ENCODE assay signal across 1 cellular context in the genomic region with DNA sequence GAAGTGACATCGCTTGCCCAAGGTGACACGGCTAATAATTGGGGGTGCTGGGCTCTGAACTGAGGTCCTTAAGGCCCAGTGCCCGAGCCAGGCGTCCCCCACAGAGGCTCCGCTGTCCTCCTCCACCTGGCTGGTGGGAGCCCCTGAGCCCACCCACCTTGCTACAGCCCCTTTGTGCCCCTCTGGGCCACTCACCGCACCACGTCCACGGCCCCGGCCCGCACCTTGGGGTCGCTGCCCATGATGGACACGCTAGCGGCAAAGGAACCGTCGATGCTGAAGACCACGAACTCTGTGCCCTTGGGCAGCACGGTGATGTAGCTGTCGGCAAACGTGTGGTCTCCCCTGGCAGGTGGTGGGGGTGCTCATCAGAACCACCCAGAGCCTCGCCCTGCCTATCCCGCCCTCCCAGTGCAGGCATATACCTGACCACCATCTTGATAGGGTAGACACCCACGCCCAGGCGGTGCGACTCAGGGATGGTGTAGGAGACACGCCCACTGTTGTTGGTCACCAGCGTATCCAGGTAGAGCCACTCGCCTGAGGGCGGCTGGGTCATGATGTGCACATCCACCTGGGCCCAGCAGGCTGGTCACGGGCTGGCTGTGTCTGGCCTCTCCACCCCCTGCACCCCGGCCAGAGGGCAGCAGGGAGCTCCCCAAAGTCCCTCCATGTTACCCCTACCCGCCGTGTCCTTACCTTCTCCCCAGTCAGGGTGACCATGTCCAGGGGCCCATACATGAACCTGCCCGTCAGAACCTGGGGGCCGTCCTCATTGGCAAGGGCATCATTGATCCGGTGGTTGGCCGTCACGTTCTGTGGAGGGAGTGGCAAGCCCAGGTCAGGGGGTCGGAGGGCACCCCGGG.
TF ChIP-seq lines count a peak whose summit lies in the region.

No MANE protein-coding gene starts in this region.

TF ChIP-seq in GM12878, 131 proteins besides CTCF, POLR2A, EP300 and RAD21:
- TF ChIP-seq SMAD1 (IDR thresholded peaks at IDR 0.05; ENCODE audit: low read depth, partially characterized antibody) (no peak), BCL11A (IDR thresholded peaks at IDR 0.05; ENCODE audit: low read depth, low read length) (no peak), BMI1 (IDR thresholded peaks at IDR 0.05; ENCODE audit: borderline replicate concordance) (no peak), CREM (IDR thresholded peaks at IDR 0.05; ENCODE audit: low read depth) (no peak), ZSCAN29 (IDR thresholded peaks at IDR 0.05) (no peak), SMAD5 (IDR thresholded peaks at IDR 0.05; ENCODE audit: low read depth) (no peak), JUND (IDR thresholded peaks at IDR 0.05; ENCODE audit: low read depth, low read length) (no peak)
- TF ChIP-seq, protein P1, sequence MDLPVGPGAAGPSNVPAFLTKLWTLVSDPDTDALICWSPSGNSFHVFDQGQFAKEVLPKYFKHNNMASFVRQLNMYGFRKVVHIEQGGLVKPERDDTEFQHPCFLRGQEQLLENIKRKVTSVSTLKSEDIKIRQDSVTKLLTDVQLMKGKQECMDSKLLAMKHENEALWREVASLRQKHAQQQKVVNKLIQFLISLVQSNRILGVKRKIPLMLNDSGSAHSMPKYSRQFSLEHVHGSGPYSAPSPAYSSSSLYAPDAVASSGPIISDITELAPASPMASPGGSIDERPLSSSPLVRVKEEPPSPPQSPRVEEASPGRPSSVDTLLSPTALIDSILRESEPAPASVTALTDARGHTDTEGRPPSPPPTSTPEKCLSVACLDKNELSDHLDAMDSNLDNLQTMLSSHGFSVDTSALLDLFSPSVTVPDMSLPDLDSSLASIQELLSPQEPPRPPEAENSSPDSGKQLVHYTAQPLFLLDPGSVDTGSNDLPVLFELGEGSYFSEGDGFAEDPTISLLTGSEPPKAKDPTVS (IDR thresholded peaks at IDR 0.05; ENCODE audit: low read depth, low read length) = no peak
- TF ChIP-seq, protein P2, sequence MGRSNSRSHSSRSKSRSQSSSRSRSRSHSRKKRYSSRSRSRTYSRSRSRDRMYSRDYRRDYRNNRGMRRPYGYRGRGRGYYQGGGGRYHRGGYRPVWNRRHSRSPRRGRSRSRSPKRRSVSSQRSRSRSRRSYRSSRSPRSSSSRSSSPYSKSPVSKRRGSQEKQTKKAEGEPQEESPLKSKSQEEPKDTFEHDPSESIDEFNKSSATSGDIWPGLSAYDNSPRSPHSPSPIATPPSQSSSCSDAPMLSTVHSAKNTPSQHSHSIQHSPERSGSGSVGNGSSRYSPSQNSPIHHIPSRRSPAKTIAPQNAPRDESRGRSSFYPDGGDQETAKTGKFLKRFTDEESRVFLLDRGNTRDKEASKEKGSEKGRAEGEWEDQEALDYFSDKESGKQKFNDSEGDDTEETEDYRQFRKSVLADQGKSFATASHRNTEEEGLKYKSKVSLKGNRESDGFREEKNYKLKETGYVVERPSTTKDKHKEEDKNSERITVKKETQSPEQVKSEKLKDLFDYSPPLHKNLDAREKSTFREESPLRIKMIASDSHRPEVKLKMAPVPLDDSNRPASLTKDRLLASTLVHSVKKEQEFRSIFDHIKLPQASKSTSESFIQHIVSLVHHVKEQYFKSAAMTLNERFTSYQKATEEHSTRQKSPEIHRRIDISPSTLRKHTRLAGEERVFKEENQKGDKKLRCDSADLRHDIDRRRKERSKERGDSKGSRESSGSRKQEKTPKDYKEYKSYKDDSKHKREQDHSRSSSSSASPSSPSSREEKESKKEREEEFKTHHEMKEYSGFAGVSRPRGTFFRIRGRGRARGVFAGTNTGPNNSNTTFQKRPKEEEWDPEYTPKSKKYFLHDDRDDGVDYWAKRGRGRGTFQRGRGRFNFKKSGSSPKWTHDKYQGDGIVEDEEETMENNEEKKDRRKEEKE (IDR thresholded peaks at IDR 0.05) = no peak
TF ChIP-seq in GM12878: peak in this region for 0.
